ENCODE assay signal across 11 cellular contexts in genomic region chr7:106365252-106366005, GRCh38.
DNase-seq lines count a peak whose midpoint lies in the region; ATAC-seq and TF ChIP-seq lines count a peak whose summit lies in the region.
"Had no signal": no experiment of that assay in that cellular context is flagged by ENCODE, and none has a peak within 500 bp of the region (broad histone marks: within the 10 kb centered on the region; RNA-seq: fewer than 3 reads in every experiment).

No MANE protein-coding gene starts in this region.

- peak; percentile 76 for DNase-seq in SKM-1 treated with dmso at 0.1 percent for 144 hours (lab: John Stamatoyannopoulos, UW; ENCODE audit: unreplicated experiment)
- no peak for DNase-seq in activated CD4-positive, alpha-beta T cell treated with anti-CD3 and anti-CD28 coated beads, Interleukin-2, amount 10 ng/mL, durations not matched to agents 7 days and 5 days
- no peak for DNase-seq in brain microvascular endothelial cell
- no peak for DNase-seq in nucleus accumbens (lab: John Stamatoyannopoulos, UW)
- no peak for DNase-seq in stimulated activated CD4-positive, alpha-beta T cell treated with anti-CD3 and anti-CD28 coated beads, Interleukin-4, amount 100 ng/mL, for 4 hours
- DNase-seq: NCI-H1417, posterior cingulate gyrus, substantia nigra had no signal

- peaks cover 25% of the 10 kb centered on the region for H3K27me3 Mint-ChIP-seq in activated CD4-positive, alpha-beta T cell treated with anti-CD3 and anti-CD28 coated beads, Interleukin-2, amount 10 ng/mL, durations not matched to agents 7 days and 5 days

- POLR2A ChIA-PET in activated CD4-positive, alpha-beta T cell treated with anti-CD3 and anti-CD28 coated beads, Interleukin-2, amount 10 ng/mL, durations not matched to agents 7 days and 5 days (lab: Charles Lee) = interaction anchor here (0.5 kb wide), 1 partner anchor 17 kb away, joined by 5 read pairs; no protein-coding TSS in a partner anchor

- CTCF ChIA-PET in activated CD4-positive, alpha-beta T cell treated with anti-CD3 and anti-CD28 coated beads, Interleukin-2, amount 10 ng/mL, durations not matched to agents 7 days and 5 days (lab: Charles Lee) = interaction anchor here (0.6 to 2.0 kb wide), 4 partner anchors 8 to 97 kb away, joined by 3 to 5 read pairs (median 4); no protein-coding TSS in a partner anchor

- H3K36me3 ChIP-seq in neutrophil (no peaks in the 10 kb centered on the region), brain microvascular endothelial cell (replicated peaks) (no peaks in the 10 kb centered on the region)

- H3K9me3 Mint-ChIP-seq in activated CD4-positive, alpha-beta T cell treated with anti-CD3 and anti-CD28 coated beads, Interleukin-2, amount 10 ng/mL, durations not matched to agents 7 days and 5 days = peaks cover 8% of the 10 kb centered on the region

- ATAC-seq in GM18873 (IDR thresholded peaks at IDR 0.05; ENCODE audit: low FRiP score, unreplicated experiment) (peak; percentile 86), HG02981 (IDR thresholded peaks at IDR 0.05; ENCODE audit: unreplicated experiment) (peak; percentile 80)

- peak overlapping the region; percentile 31 to 46 for H3K4me3 ChIP-seq in neutrophil (ENCODE audit: low read depth in 1 of 2, low read length in 1 of 2)
- H3K4me3 ChIP-seq in brain microvascular endothelial cell (ENCODE audit: low read depth, low read length) = no peak overlapping the region

- TF ChIP-seq CTCF in neutrophil (IDR thresholded peaks at IDR 0.05) = peak; percentile 48
- no peak for TF ChIP-seq CTCF in brain microvascular endothelial cell (IDR thresholded peaks at IDR 0.05; ENCODE audit: low read depth, low read length, missing control alignments)

- H3K36me3 Mint-ChIP-seq in activated CD4-positive, alpha-beta T cell treated with anti-CD3 and anti-CD28 coated beads, Interleukin-2, amount 10 ng/mL, durations not matched to agents 7 days and 5 days (ENCODE audit: low read depth) = no peaks in the 10 kb centered on the region

- H3K27ac ChIP-seq in neutrophil (peak overlapping the region; percentile 99), brain microvascular endothelial cell (no peak overlapping the region)

- in situ Hi-C loops in brain microvascular endothelial cell (cut with HindIII; ENCODE audit: low pct_ligation_motif_present, low sequenced_read_pairs) = no loop called here

- H3K4me1 Mint-ChIP-seq in activated CD4-positive, alpha-beta T cell treated with anti-CD3 and anti-CD28 coated beads, Interleukin-2, amount 10 ng/mL, durations not matched to agents 7 days and 5 days = peaks cover 2% of the 10 kb centered on the region

- H3K4me1 ChIP-seq in neutrophil (ENCODE audit: control insufficient read depth in 1 of 2, insufficient read depth in 1 of 2, low read depth in 1 of 2, low read length in 1 of 2) = peaks cover 60 to 78% of the 10 kb centered on the region in 2 experiments

- H3K27me3 ChIP-seq in neutrophil (no peaks in the 10 kb centered on the region), brain microvascular endothelial cell (replicated peaks) (no peaks in the 10 kb centered on the region)

- H3K9me3 ChIP-seq in neutrophil = no peaks in the 10 kb centered on the region

- H3K27ac Mint-ChIP-seq in activated CD4-positive, alpha-beta T cell treated with anti-CD3 and anti-CD28 coated beads, Interleukin-2, amount 10 ng/mL, durations not matched to agents 7 days and 5 days = no peak overlapping the region

- no peak overlapping the region for H3K4me3 Mint-ChIP-seq in activated CD4-positive, alpha-beta T cell treated with anti-CD3 and anti-CD28 coated beads, Interleukin-2, amount 10 ng/mL, durations not matched to agents 7 days and 5 days
